Comparison of ENCODE assay signal across 9 cellular contexts in genomic region chr11:115256326-115257197, GRCh38.
DNase-seq lines count a peak whose midpoint lies in the region; ATAC-seq, FAIRE-seq and TF ChIP-seq lines count a peak whose summit lies in the region.
"Had no signal": no experiment of that assay in that cellular context is flagged by ENCODE, and none has a peak within 500 bp of the region (broad histone marks: within the 10 kb centered on the region; RNA-seq: fewer than 3 reads in every experiment).

No MANE protein-coding gene starts in this region.

- no peaks in the 10 kb centered on the region for H3K36me3 ChIP-seq in vagina

- H3K9me3 ChIP-seq in vagina: no peaks in the 10 kb centered on the region

- no peak overlapping the region for H3K4me3 ChIP-seq in vagina

- no peak for FAIRE-seq in HTR-8/SVneo (lab: Jason Lieb, UNC)
- FAIRE-seq: bronchial epithelial cell had no signal

- no peak for TF ChIP-seq CTCF in vagina (IDR thresholded peaks at IDR 0.05)

- DNase-seq in NCI-H187 treated with DMSO at 0.1 percent for 48 hours (lab: John Stamatoyannopoulos, UW) (peak; percentile 16), NCI-H187 (lab: John Stamatoyannopoulos, UW) (no peak), NCI-H774 (lab: John Stamatoyannopoulos, UW) (peak; percentile 18), renal cortical epithelial cell (ENCODE audit: low read depth) (peak; percentile 18), HTR-8/SVneo (ENCODE audit: insufficient read length, low spot score) (no peak), UCSD-AML1 (lab: John Stamatoyannopoulos, UW; ENCODE audit: unreplicated experiment) (no peak), vagina (ENCODE audit: extremely low spot score in 2 of 2) (no peak)

- H3K27ac ChIP-seq in vagina: no peak overlapping the region

- peak; percentile 82 for ATAC-seq in HG02973 (IDR thresholded peaks at IDR 0.05; ENCODE audit: unreplicated experiment)

- H3K27me3 ChIP-seq in vagina: no peaks in the 10 kb centered on the region

- intact Hi-C loops in vagina (cut with DNase I): no loop called here

- no peaks in the 10 kb centered on the region for H3K4me1 ChIP-seq in vagina

- no peak for TF ChIP-seq POLR2A in vagina (IDR thresholded peaks at IDR 0.05)

Comparison
In these comparisons a context has a peak if more than half of its experiments do, and no peak if none do; other contexts are left out.
1. DNase-seq: peak in NCI-H187 treated with DMSO at 0.1 percent for 48 hours (single experiment), NCI-H774 (single experiment) and renal cortical epithelial cell (single experiment); none in NCI-H187 (0 of 2), HTR-8/SVneo (single experiment), UCSD-AML1 (single experiment) and vagina (0 of 2).